23 cellular contexts compared by ENCODE assay signal in the genomic region with DNA sequence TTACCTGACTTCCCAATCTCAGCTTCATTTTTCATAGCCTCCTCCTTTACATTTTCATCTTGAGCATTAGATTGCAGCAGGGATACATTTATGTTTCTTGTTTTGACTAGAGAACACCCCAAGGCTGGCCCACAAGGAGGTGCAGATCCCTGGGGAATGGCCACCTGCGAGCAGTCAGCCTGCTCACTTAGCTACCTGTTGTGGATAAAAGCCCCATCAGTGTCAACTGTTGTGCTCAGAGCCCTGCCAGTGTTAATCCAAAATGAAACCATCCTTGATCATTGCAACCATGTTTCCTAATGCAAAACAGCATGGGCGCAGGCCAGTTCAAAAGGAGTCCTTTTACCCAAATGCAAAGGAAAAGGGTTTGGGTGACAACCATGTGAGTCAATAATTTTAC. TPM values are rescaled to one million over a fixed set of nuclear protein-coding genes. Genes with fewer than 3 reads are reported as not detected.
"Had no signal": no experiment of that assay in that cellular context is flagged by ENCODE, and none has a peak within 500 bp of the region (broad histone marks: within the 10 kb centered on the region; RNA-seq: fewer than 3 reads in every experiment).

No MANE protein-coding gene starts in this region.

- H3K27ac Mint-ChIP-seq: endodermal cell; mesothelial cell of epicardium; natural killer cell treated with Interleukin-12 subunit alpha and Interleukin-12 subunit beta and Interleukin-15 and Interleukin-18, amount 100 ng/mL, for 72 hours; neural progenitor cell; progenitor cell of endocrine pancreas; stimulated activated naive CD8-positive, alpha-beta T cell treated with anti-CD3 and anti-CD28 coated beads, Interleukin-15, amount 100 ng/mL, for 72 hours had no signal

- H3K36me3 Mint-ChIP-seq: mesothelial cell of epicardium; natural killer cell treated with Interleukin-12 subunit alpha and Interleukin-12 subunit beta and Interleukin-15 and Interleukin-18, amount 100 ng/mL, for 72 hours; neural progenitor cell had no signal

- H3K27me3 ChIP-seq: neural progenitor cell, pancreas, transverse colon had no signal

- H3K4me1 ChIP-seq: pancreas, transverse colon had no signal

- H3K4me1 Mint-ChIP-seq: mesothelial cell of epicardium; stimulated activated naive CD8-positive, alpha-beta T cell treated with anti-CD3 and anti-CD28 coated beads, Interleukin-15, amount 100 ng/mL, for 72 hours had no signal

- DNase-seq: effector CD4-positive, alpha-beta T cell; endodermal cell; foreskin melanocyte; head of caudate nucleus; kidney glomerular epithelial cell; nucleus accumbens; pancreas; right cardiac atrium; small intestine; stimulated activated CD4-positive, alpha-beta T cell treated with anti-CD3 and anti-CD28 coated beads, Interleukin-12 subunit alpha, Interleukin-12 subunit beta, amount 100 ng/mL, for 4 hours; stimulated activated naive CD8-positive, alpha-beta T cell treated with anti-CD3 and anti-CD28 coated beads, Interleukin-15, amount 100 ng/mL, for 72 hours; transverse colon had no signal

- H3K9me3 Mint-ChIP-seq: mesothelial cell of epicardium; natural killer cell treated with Interleukin-12 subunit alpha and Interleukin-12 subunit beta and Interleukin-15 and Interleukin-18, amount 100 ng/mL, for 72 hours; neural progenitor cell had no signal

- H3K79me2 ChIP-seq: hepatocyte had no signal

- H3K4me2 ChIP-seq: hepatocyte, neural progenitor cell had no signal

- H2AFZ ChIP-seq: hepatocyte, neural progenitor cell had no signal

- H3K36me3 ChIP-seq: neural progenitor cell, pancreas, thoracic aorta, transverse colon had no signal

- H3K27ac ChIP-seq: coronary artery, hepatocyte, neural progenitor cell, pancreas, thoracic aorta, transverse colon had no signal

- FAIRE-seq: endothelial cell of umbilical vein, pancreas, small intestine had no signal

- H3K4me3 Mint-ChIP-seq: endodermal cell; mesothelial cell of epicardium; natural killer cell treated with Interleukin-12 subunit alpha and Interleukin-12 subunit beta and Interleukin-15 and Interleukin-18, amount 100 ng/mL, for 72 hours; neural progenitor cell; stimulated activated naive CD8-positive, alpha-beta T cell treated with anti-CD3 and anti-CD28 coated beads, Interleukin-15, amount 100 ng/mL, for 72 hours had no signal

- H3K9ac ChIP-seq: neural progenitor cell had no signal

- H3K4me3 ChIP-seq: coronary artery, hepatocyte, neural progenitor cell, pancreas, thoracic aorta, transverse colon had no signal

- ATAC-seq: left lobe of liver; natural killer cell treated with Interleukin-12 subunit alpha and Interleukin-12 subunit beta and Interleukin-15 and Interleukin-18, amount 100 ng/mL, for 72 hours; pancreas; right cardiac atrium; stimulated activated naive CD8-positive, alpha-beta T cell treated with anti-CD3 and anti-CD28 coated beads, Interleukin-15, amount 100 ng/mL, for 72 hours had no signal

- H3K9me3 ChIP-seq: pancreas, thoracic aorta, transverse colon had no signal

RNA-seq across cellular contexts. Expression of gene CNR1, which starts 50.8 kb away (rescaled TPM):
- total RNA-seq: chondrocyte; endothelial cell of umbilical vein; myocyte; natural killer cell treated with Interleukin-12 subunit alpha and Interleukin-12 subunit beta and Interleukin-15 and Interleukin-18, amount 100 ng/mL, for 72 hours had no signal
